Comparison of ENCODE assay signal across 12 cellular contexts in genomic region chr18:63336366-63337099, GRCh38. TPM values are rescaled to one million over a fixed set of nuclear protein-coding genes. Genes with fewer than 3 reads are reported as not detected.
A peak's percentile ranks its signal among the peaks of the same experiment; 100 is the strongest.
DNase-seq lines count a peak whose midpoint lies in the region; TF ChIP-seq lines count a peak whose summit lies in the region.
"Had no signal": no experiment of that assay in that cellular context is flagged by ENCODE, and none has a peak within 500 bp of the region (broad histone marks: within the 10 kb centered on the region; RNA-seq: fewer than 3 reads in every experiment).

No MANE protein-coding gene starts in this region.

- peaks cover 32% of the 10 kb centered on the region for H3K36me3 Mint-ChIP-seq in chondrocyte (ENCODE audit: low read depth)
- peaks cover 46% of the 10 kb centered on the region for H3K36me3 Mint-ChIP-seq in mesothelial cell of epicardium

- H3K36me3 ChIP-seq in ACC112 (ENCODE audit: insufficient read depth, low read length): peaks cover 47% of the 10 kb centered on the region

- no peak overlapping the region for H3K4me3 Mint-ChIP-seq in chondrocyte (ENCODE audit: unreplicated experiment)
- H3K4me3 Mint-ChIP-seq in mesothelial cell of epicardium: no peak overlapping the region
- H3K4me3 Mint-ChIP-seq: nephron had no signal

- H3K27ac ChIP-seq in ACC112 (ENCODE audit: low read depth, low read length): peak overlapping the region; percentile 91
- H3K27ac ChIP-seq: SJSA1 had no signal

- H2AFZ ChIP-seq in ACC112 (ENCODE audit: low read length, unreplicated experiment): no peak overlapping the region

- H3K4me3 ChIP-seq in ACC112 (ENCODE audit: low read depth, low read length): 0 out of 2 replicates have a peak overlapping the region, but pooled peaks have one; percentile 35
- H3K4me3 ChIP-seq: SJSA1 had no signal

- H3K27me3 Mint-ChIP-seq in chondrocyte (ENCODE audit: low read depth) (no peaks in the 10 kb centered on the region), mesothelial cell of epicardium (ENCODE audit: low read depth) (no peaks in the 10 kb centered on the region)

- TF ChIP-seq CTCF in chondrocyte (IDR thresholded peaks at IDR 0.05): no peak
- no peak for TF ChIP-seq CTCF in mesothelial cell of epicardium (IDR thresholded peaks at IDR 0.05; ENCODE audit: unreplicated experiment)
- no peak for TF ChIP-seq CTCF in GM20000 (IDR thresholded peaks at IDR 0.05; ENCODE audit: extremely low read depth, missing control alignments)

- no peaks in the 10 kb centered on the region for H3K9me3 Mint-ChIP-seq in chondrocyte (ENCODE audit: low read depth)
- no peaks in the 10 kb centered on the region for H3K9me3 Mint-ChIP-seq in mesothelial cell of epicardium
- H3K9me3 Mint-ChIP-seq: nephron had no signal

- no peaks in the 10 kb centered on the region for H3K79me2 ChIP-seq in ACC112 (ENCODE audit: control insufficient read depth, insufficient read depth, low read length, unreplicated experiment)

- H3K4me1 Mint-ChIP-seq in chondrocyte (ENCODE audit: low read depth) (peaks cover 11% of the 10 kb centered on the region), mesothelial cell of epicardium (peaks cover 11% of the 10 kb centered on the region)
- H3K4me1 Mint-ChIP-seq: nephron had no signal

- DNase-seq in HT1080 (ENCODE audit: low read depth): peak; percentile 95
- DNase-seq in chondrocyte (ENCODE audit: low spot score): no peak
- no peak for DNase-seq in mesothelial cell of epicardium (ENCODE audit: low spot score in 2 of 2, unreplicated experiment in 2 of 2)
- no peak for DNase-seq in Ammon's horn (ENCODE audit: low spot score)
- DNase-seq in GM20000 (ENCODE audit: low spot score): no peak
- no peak for DNase-seq in posterior vena cava (ENCODE audit: low spot score)
- DNase-seq in NCI-H69 (lab: John Stamatoyannopoulos, UW): no peak
- DNase-seq: activated CD8-positive, alpha-beta memory T cell treated with anti-CD3 and anti-CD28 coated beads, Interleukin-2, amount 50 U/mL, for 48 hours; erythroblast had no signal

- H3K27me3 ChIP-seq in ACC112 (ENCODE audit: insufficient read depth, low read length): no peaks in the 10 kb centered on the region
- H3K27me3 ChIP-seq: SJSA1 had no signal

- H3K27ac Mint-ChIP-seq in chondrocyte (ENCODE audit: unreplicated experiment): peak overlapping the region; percentile 68
- peak overlapping the region; percentile 66 for H3K27ac Mint-ChIP-seq in mesothelial cell of epicardium
- H3K27ac Mint-ChIP-seq: nephron had no signal

- intact Hi-C loops in posterior vena cava (cut with DNase I): no loop called here

- H3K4me1 ChIP-seq in ACC112 (ENCODE audit: control insufficient read depth, insufficient read depth, low read length, unreplicated experiment): peaks cover 15% of the 10 kb centered on the region

RNA-seq across cellular contexts. Expression of gene BCL2, which starts 17.0 kb away (rescaled TPM):
- total RNA-seq in HT1080 (2014; rRNA removed; shearing (Covaris generic)): 6.3 and 6.7 TPM in 2 replicates
- polyA plus RNA-seq in HT1080 (2015; cell fraction: cytosol; rRNA removed): 2.5 and 3.5 TPM in 2 replicates
- 2.2 and 2.4 TPM in 2 replicates for polyA plus RNA-seq in HT1080 (2015; cell fraction: nucleus; rRNA removed)
- total RNA-seq in chondrocyte: 4.2 to 8.6 TPM (median 8.4 TPM) in 3 replicates
- 8.4 to 9.3 TPM (median 8.5 TPM) in 3 replicates for total RNA-seq in mesothelial cell of epicardium
- 10 to 100 TPM; 11.6 to 13.5 TPM for total RNA-seq in posterior vena cava

RNA-seq across cellular contexts. Expression of gene KDSR, which starts 30.5 kb away (rescaled TPM):
- 54.7 and 80.6 TPM in 2 replicates for total RNA-seq in HT1080 (2014; rRNA removed; shearing (Covaris generic))
- polyA plus RNA-seq in HT1080 (2015; cell fraction: cytosol; rRNA removed): 88.2 and 105 TPM in 2 replicates
- polyA plus RNA-seq in HT1080 (2015; cell fraction: nucleus; rRNA removed): 60.3 and 62.6 TPM in 2 replicates
- total RNA-seq in chondrocyte: 64.2 to 73.9 TPM (median 69.8 TPM) in 3 replicates
- 47.0 to 52.8 TPM (median 52.3 TPM) in 3 replicates for total RNA-seq in mesothelial cell of epicardium
- 10 to 100 TPM; 54.2 to 78.7 TPM for total RNA-seq in posterior vena cava
